In the genomic region with DNA sequence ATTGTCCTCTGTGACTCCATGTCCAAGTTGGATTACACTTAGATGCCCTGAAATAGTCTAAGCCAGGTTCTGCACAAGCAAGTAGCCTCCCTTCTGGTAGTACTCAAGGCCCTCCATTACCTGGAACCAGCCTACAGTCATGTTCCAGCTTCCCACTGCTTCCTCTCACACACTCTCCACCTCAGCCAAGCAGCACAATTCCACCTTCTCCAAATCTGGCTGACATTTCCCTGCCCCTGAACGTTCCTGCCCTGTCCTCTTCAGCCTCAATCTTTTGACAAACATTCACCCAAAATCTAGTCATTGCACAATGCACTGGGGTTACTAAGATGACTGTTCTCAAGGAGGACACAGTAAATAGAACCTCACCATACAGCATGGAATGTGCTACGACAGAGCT, we compare ENCODE assay signal across 19 cellular contexts.
DNase-seq lines count a peak whose midpoint lies in the region; ATAC-seq, FAIRE-seq and TF ChIP-seq lines count a peak whose summit lies in the region.
"Had no signal": no experiment of that assay in that cellular context is flagged by ENCODE, and none has a peak within 500 bp of the region (broad histone marks: within the 10 kb centered on the region; RNA-seq: fewer than 3 reads in every experiment).

No MANE protein-coding gene starts in this region.

- H3K27ac ChIP-seq in esophagus muscularis mucosa (replicated peaks in 1 of 4) (no peak overlapping the region), vagina (no peak overlapping the region)

- no peaks in the 10 kb centered on the region for H3K27me3 Mint-ChIP-seq in mesothelial cell of epicardium (ENCODE audit: low read depth)
- H3K27me3 Mint-ChIP-seq: CD4-positive, alpha-beta memory T cell had no signal

- peak; percentile 74 for FAIRE-seq in HTR-8/SVneo (lab: Jason Lieb, UNC)
- FAIRE-seq: GM12891, GM18507 had no signal

- H3K4me3 Mint-ChIP-seq in mesothelial cell of epicardium = no peak overlapping the region
- H3K4me3 Mint-ChIP-seq: CD4-positive, alpha-beta memory T cell; GM23338; H9 had no signal

- H3K27ac Mint-ChIP-seq in mesothelial cell of epicardium = peak overlapping the region; percentile 43
- H3K27ac Mint-ChIP-seq: CD4-positive, alpha-beta memory T cell; GM23338; H9 had no signal

- H3K9me3 Mint-ChIP-seq in mesothelial cell of epicardium = no peaks in the 10 kb centered on the region
- H3K9me3 Mint-ChIP-seq: CD4-positive, alpha-beta memory T cell; GM23338; H9 had no signal

- H3K9me3 ChIP-seq in esophagus muscularis mucosa = no peaks in the 10 kb centered on the region
- H3K9me3 ChIP-seq in vagina = no peaks in the 10 kb centered on the region

- H3K4me1 ChIP-seq in esophagus muscularis mucosa (peaks cover 31 to 70% (median 63%) of the 10 kb centered on the region in 4 donors), vagina (peaks cover 55% of the 10 kb centered on the region)

- ATAC-seq in activated CD4-positive, CD25-positive, alpha-beta regulatory T cell treated with anti-CD3 and anti-CD28 coated beads, Interleukin-2, amount 50 U/mL, for 24 hours = no peak
- ATAC-seq in Right ventricle myocardium inferior (no peak), HG02840 (IDR thresholded peaks at IDR 0.05; ENCODE audit: low FRiP score, unreplicated experiment) (no peak)
- ATAC-seq: GM23338, HCT116 had no signal

- H3K27me3 ChIP-seq in esophagus muscularis mucosa (no peaks in the 10 kb centered on the region), vagina (no peaks in the 10 kb centered on the region)

- H3K36me3 Mint-ChIP-seq in mesothelial cell of epicardium = no peaks in the 10 kb centered on the region
- H3K36me3 Mint-ChIP-seq: CD4-positive, alpha-beta memory T cell had no signal

- TF ChIP-seq POLR2A in esophagus muscularis mucosa (IDR thresholded peaks at IDR 0.05; ENCODE audit: low read depth) (no peak), vagina (IDR thresholded peaks at IDR 0.05) (no peak)

- no peak overlapping the region for H3K4me3 ChIP-seq in esophagus muscularis mucosa
- no peak overlapping the region for H3K4me3 ChIP-seq in vagina
- H3K4me3 ChIP-seq: GM23338 had no signal

- H3K36me3 ChIP-seq in esophagus muscularis mucosa = no peaks in the 10 kb centered on the region
- H3K36me3 ChIP-seq in vagina = no peaks in the 10 kb centered on the region

- TF ChIP-seq EP300 in esophagus muscularis mucosa (IDR thresholded peaks at IDR 0.05) = no peak

- DNase-seq in HTR-8/SVneo (ENCODE audit: insufficient read length, low spot score) = no peak
- DNase-seq in esophagus muscularis mucosa (ENCODE audit: extremely low spot score) = peak; percentile 84
- DNase-seq in mesothelial cell of epicardium (ENCODE audit: low spot score in 2 of 2, unreplicated experiment in 2 of 2) = no peak
- peak; percentile 47 to 93 for DNase-seq in vagina (ENCODE audit: extremely low spot score in 2 of 2)
- no peak for DNase-seq in Right ventricle myocardium inferior (ENCODE audit: missing footprints)
- DNase-seq: C1 segment of cervical spinal cord; Calu3; CD4-positive, alpha-beta memory T cell; COR-L47; DMS53; DMS79 treated with DMSO at 0.1 percent for 48 hours; GF-D8; H9 had no signal

- peaks cover 72% of the 10 kb centered on the region for H3K4me1 Mint-ChIP-seq in mesothelial cell of epicardium
- H3K4me1 Mint-ChIP-seq: CD4-positive, alpha-beta memory T cell had no signal

- intact Hi-C loops in esophagus muscularis mucosa (cut with DNase I) (loop anchor here (5.0 kb wide), 1 partner anchor 58 kb away; no protein-coding TSS in a partner anchor), vagina (cut with DNase I) (no loop called here), Right ventricle myocardium inferior (cut with DNase I) (no loop called here)

- TF ChIP-seq CTCF in esophagus muscularis mucosa (IDR thresholded peaks at IDR 0.05) (no peak), mesothelial cell of epicardium (IDR thresholded peaks at IDR 0.05; ENCODE audit: unreplicated experiment) (no peak), vagina (IDR thresholded peaks at IDR 0.05) (no peak)

- 87% methylated on average over 2 of the region's 2 CpGs for WGBS in esophagus muscularis mucosa

Comparison
In these comparisons a context has a peak if more than half of its experiments do, and no peak if none do; other contexts are left out.
1. DNase-seq: peak in esophagus muscularis mucosa (single experiment) and vagina (2 of 2); none in HTR-8/SVneo (single experiment), mesothelial cell of epicardium (0 of 2) and Right ventricle myocardium inferior (single experiment).